In the genomic region with DNA sequence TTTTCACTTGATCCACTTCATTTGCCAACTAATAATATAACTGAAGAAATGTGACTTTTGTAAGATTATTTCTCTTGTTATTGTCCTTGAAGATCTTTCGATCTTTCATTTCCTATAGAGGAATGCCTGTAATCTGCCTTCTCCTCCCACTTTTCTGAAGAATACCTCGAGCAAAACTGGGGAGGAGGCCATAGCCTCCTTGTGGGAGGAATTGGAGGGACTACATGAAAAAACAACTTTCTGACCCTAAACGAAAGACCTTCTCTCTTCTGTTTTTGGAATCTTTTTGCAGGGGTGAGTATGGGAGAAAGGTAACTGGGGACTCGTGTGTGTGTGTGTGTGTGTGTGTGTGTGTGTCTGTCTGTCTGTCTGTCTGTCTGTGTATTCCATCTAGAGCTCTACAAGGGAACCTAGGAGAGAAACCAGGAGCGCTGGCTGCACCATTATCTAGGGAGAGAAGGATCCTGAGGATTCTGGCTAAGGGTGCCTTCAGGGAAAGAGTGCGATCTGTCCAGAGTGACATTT, we compare ENCODE assay signal across 23 cellular contexts. TPM values are rescaled to one million over a fixed set of nuclear protein-coding genes. Genes with fewer than 3 reads are reported as not detected.
"Had no signal": no experiment of that assay in that cellular context is flagged by ENCODE, and none has a peak within 500 bp of the region (broad histone marks: within the 10 kb centered on the region; RNA-seq: fewer than 3 reads in every experiment).

No MANE protein-coding gene starts in this region.

- H3K27ac ChIP-seq: coronary artery, hepatocyte, sigmoid colon, thoracic aorta, upper lobe of left lung had no signal

- H3K9me3 ChIP-seq: sigmoid colon, thoracic aorta, upper lobe of left lung had no signal

- H3K4me3 ChIP-seq: coronary artery, hepatocyte, sigmoid colon, smooth muscle cell, thoracic aorta, upper lobe of left lung had no signal

- H3K9me3 Mint-ChIP-seq: activated naive CD4-positive, alpha-beta T cell treated with anti-CD3 and anti-CD28 coated beads for 36 hours; activated naive CD8-positive, alpha-beta T cell treated with anti-CD3 and anti-CD28 coated beads, Interleukin-2, amount 10 ng/mL, durations not matched to agents 7 days and 5 days; activated T-cell treated with anti-CD3 and anti-CD28 coated beads, Interleukin-2, amount 50 U/mL, for 72 hours; T-helper 1 cell treated with Interleukin-12 subunit alpha and Interleukin-12 subunit beta and Interleukin-4 antibody, amounts not matched to agents 30 μg/mL and 1 μg/mL, for 36 hours had no signal

- DNase-seq: activated CD4-positive, alpha-beta T cell treated with anti-CD3 and anti-CD28 coated beads for 4 hours; activated CD4-positive, alpha-beta T cell treated with anti-CD3 and anti-CD28 coated beads, Interleukin-2, amount 50 U/mL, for 48 hours; activated CD4-positive, CD25-positive, alpha-beta regulatory T cell; activated CD8-positive, alpha-beta memory T cell treated with anti-CD3 and anti-CD28 coated beads, Interleukin-2, amount 50 U/mL, for 48 hours; activated effector memory CD4-positive, alpha-beta T cell treated with Interleukin-2 at 50 U/mL for 16 hours; activated naive CD4-positive, alpha-beta T cell treated with anti-CD3 and anti-CD28 coated beads for 36 hours; activated naive CD8-positive, alpha-beta T cell treated with anti-CD3 and anti-CD28 coated beads, Interleukin-2, amount 10 ng/mL, durations not matched to agents 7 days and 5 days; activated T-cell treated with anti-CD3 and anti-CD28 coated beads, Interleukin-2, amount 50 U/mL, for 72 hours; amniotic stem cell; glutamatergic neuron; occipital lobe; sigmoid colon; stimulated activated CD4-positive, alpha-beta T cell treated with anti-CD3 and anti-CD28 coated beads, Interleukin-15, amount 100 ng/mL, for 24 hours; stimulated activated CD4-positive, alpha-beta T cell treated with anti-CD3 and anti-CD28 coated beads, Interleukin-2, amount 100 ng/mL, for 48 hours; stimulated activated naive CD4-positive, alpha-beta T cell; upper lobe of left lung had no signal

- H3K36me3 ChIP-seq: sigmoid colon, thoracic aorta, upper lobe of left lung had no signal

- H3K27ac Mint-ChIP-seq: activated naive CD4-positive, alpha-beta T cell treated with anti-CD3 and anti-CD28 coated beads for 36 hours; activated naive CD8-positive, alpha-beta T cell treated with anti-CD3 and anti-CD28 coated beads, Interleukin-2, amount 10 ng/mL, durations not matched to agents 7 days and 5 days; activated T-cell treated with anti-CD3 and anti-CD28 coated beads, Interleukin-2, amount 50 U/mL, for 72 hours; T-helper 1 cell treated with Interleukin-12 subunit alpha and Interleukin-12 subunit beta and Interleukin-4 antibody, amounts not matched to agents 30 μg/mL and 1 μg/mL, for 36 hours had no signal

- H3K4me1 Mint-ChIP-seq: activated naive CD8-positive, alpha-beta T cell treated with anti-CD3 and anti-CD28 coated beads, Interleukin-2, amount 10 ng/mL, durations not matched to agents 7 days and 5 days had no signal

- H3K4me1 ChIP-seq: sigmoid colon, upper lobe of left lung had no signal

- H3K4me3 Mint-ChIP-seq: activated naive CD4-positive, alpha-beta T cell treated with anti-CD3 and anti-CD28 coated beads for 36 hours; activated naive CD8-positive, alpha-beta T cell treated with anti-CD3 and anti-CD28 coated beads, Interleukin-2, amount 10 ng/mL, durations not matched to agents 7 days and 5 days; activated T-cell treated with anti-CD3 and anti-CD28 coated beads, Interleukin-2, amount 50 U/mL, for 72 hours; T-helper 1 cell treated with Interleukin-12 subunit alpha and Interleukin-12 subunit beta and Interleukin-4 antibody, amounts not matched to agents 30 μg/mL and 1 μg/mL, for 36 hours had no signal

- ATAC-seq: activated T-cell treated with anti-CD3 and anti-CD28 coated beads, Interleukin-2, amount 50 U/mL, for 72 hours had no signal

- H3K36me3 Mint-ChIP-seq: activated naive CD8-positive, alpha-beta T cell treated with anti-CD3 and anti-CD28 coated beads, Interleukin-2, amount 10 ng/mL, durations not matched to agents 7 days and 5 days had no signal

- H3K27me3 ChIP-seq: hepatocyte, sigmoid colon, upper lobe of left lung had no signal

RNA-seq across cellular contexts. Expression of gene MAB21L3, which starts 32.4 kb away (rescaled TPM):
- total RNA-seq: activated CD8-positive, alpha-beta memory T cell treated with anti-CD3 and anti-CD28 coated beads for 36 hours; activated naive CD4-positive, alpha-beta T cell treated with anti-CD3 and anti-CD28 coated beads for 36 hours; activated naive CD8-positive, alpha-beta T cell treated with anti-CD3 and anti-CD28 coated beads, Interleukin-2, amount 10 ng/mL, durations not matched to agents 7 days and 5 days; thoracic aorta had no signal
- polyA plus RNA-seq: neural cell had no signal
